ENCODE assay signal across 8 cellular contexts in the genomic region with DNA sequence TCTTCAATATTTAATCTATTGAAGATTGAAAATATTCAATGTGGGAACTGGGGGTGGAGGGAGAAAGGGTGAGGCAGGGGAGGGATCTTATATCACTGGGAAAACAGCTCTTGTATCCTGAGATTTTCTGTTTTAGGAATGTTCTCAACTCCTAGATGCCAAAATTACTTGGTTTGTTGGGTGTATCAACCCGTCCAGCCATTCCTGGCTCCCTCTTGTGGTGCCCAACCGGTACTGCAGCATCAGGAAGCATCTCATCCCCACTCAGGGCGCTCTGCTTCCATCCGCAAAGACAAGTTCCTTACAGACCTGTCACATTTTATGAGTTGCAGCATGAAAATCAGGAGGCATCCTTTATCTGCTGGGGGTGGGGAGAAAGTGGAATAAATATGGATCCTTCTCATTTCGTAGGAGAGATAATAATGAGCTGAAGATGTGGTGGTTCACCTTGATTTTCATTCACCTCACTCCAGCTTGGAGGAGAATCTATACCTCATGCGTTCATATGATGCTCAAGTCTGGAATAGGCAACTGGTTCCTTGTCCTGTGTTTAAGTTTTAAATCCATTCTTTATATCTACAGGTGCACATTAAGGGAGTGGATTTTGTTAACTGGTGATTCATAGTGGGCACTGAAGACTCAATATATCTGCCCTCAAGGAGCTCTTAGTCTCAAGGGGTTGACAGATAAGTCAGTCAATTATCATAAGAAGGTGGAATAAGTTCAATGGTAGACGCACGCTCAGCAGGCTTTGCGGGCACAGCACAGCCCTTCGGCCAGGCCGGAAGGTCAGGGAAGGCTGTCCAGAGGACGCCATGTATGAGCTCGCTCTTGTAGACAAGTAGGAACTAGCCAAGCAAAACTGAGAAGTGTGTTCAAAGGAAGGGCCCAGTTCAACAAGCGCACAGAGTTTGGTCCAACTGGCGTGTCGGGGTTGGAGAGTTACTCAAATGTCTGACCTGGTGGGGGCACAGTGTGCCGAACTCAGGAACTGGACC.
DNase-seq lines count a peak whose midpoint lies in the region; TF ChIP-seq lines count a peak whose summit lies in the region.

No MANE protein-coding gene starts in this region.

- H3K9me3 ChIP-seq in endodermal cell (ENCODE audit: control insufficient read depth, low read length): no peaks in the 10 kb centered on the region

- DNase-seq in DMS153 treated with DMSO at 0.1 percent for 48 hours (lab: John Stamatoyannopoulos, UW; ENCODE audit: unreplicated experiment) (peak; percentile 18), DMS153 (lab: John Stamatoyannopoulos, UW) (no peak), HEK293T (ENCODE audit: extremely low spot score) (peak; percentile 66), NCI-H2171 treated with DMSO at 0.1 percent for 48 hours (lab: John Stamatoyannopoulos, UW) (peak; percentile 53), endodermal cell (peak; percentile 79), midbrain (lab: John Stamatoyannopoulos, UW) (peak; percentile 72)
- peak; percentile 82 for DNase-seq in activated CD8-positive, alpha-beta memory T cell treated with anti-CD3 and anti-CD28 coated beads for 24 hours
- DNase-seq in stimulated activated CD8-positive, alpha-beta memory T cell treated with anti-CD3 and anti-CD28 coated beads, Interleukin-4, amount 100 ng/mL, for 48 hours: peak; percentile 73

- no peak overlapping the region for H3K4me3 ChIP-seq in endodermal cell (ENCODE audit: low read length)

- CTCF ChIA-PET in HEK293T (lab: Yijun Ruan, JAX): interaction anchor here (0.6 to 1.2 kb wide), 6 partner anchors 9 to 147 kb away, joined by 3 to 5 read pairs (median 3); no protein-coding TSS in a partner anchor

- no peak overlapping the region for H3K9ac ChIP-seq in endodermal cell (ENCODE audit: extremely low read depth, low read length, poor library complexity, severe bottlenecking)

- H3K27ac Mint-ChIP-seq in endodermal cell: no peak overlapping the region

- no peak overlapping the region for H3K27ac ChIP-seq in endodermal cell (ENCODE audit: low read depth, low read length)

- H3K4me1 ChIP-seq in endodermal cell (ENCODE audit: control insufficient read depth, insufficient read depth, low read length): no peaks in the 10 kb centered on the region

- no peaks in the 10 kb centered on the region for H3K36me3 ChIP-seq in endodermal cell (ENCODE audit: control insufficient read depth, insufficient read depth, low read length)

- H3K27me3 ChIP-seq in endodermal cell (ENCODE audit: control insufficient read depth, insufficient read depth, low read length, poor library complexity, severe bottlenecking): no peaks in the 10 kb centered on the region

- WGBS in endodermal cell (ENCODE audit: insufficient coverage in 1 of 2, insufficient read length in 1 of 2), 2 experiments: 80 to 83% methylated on average over 13 to 16 of the region's 17 CpGs

- H3K9me3 Mint-ChIP-seq in endodermal cell: no peaks in the 10 kb centered on the region

- POLR2A ChIA-PET in HEK293T (lab: Yijun Ruan, JAX): no interaction called here

- no peaks in the 10 kb centered on the region for H3K36me3 Mint-ChIP-seq in endodermal cell (ENCODE audit: low read depth)

- H3K4me3 Mint-ChIP-seq in endodermal cell: no peak overlapping the region

- TF ChIP-seq CTCF in endodermal cell (conservative IDR thresholded peaks at IDR 0.05): peak; percentile 90

- H3K4me1 Mint-ChIP-seq in endodermal cell: peaks cover 4% of the 10 kb centered on the region

- H3K27me3 Mint-ChIP-seq in endodermal cell (ENCODE audit: insufficient read depth): no peaks in the 10 kb centered on the region

TF ChIP-seq in HEK293T, 16 proteins besides CTCF, POLR2A, EP300 and RAD21:
- no peak for TF ChIP-seq FOXM1 (IDR thresholded peaks at IDR 0.05; ENCODE audit: borderline replicate concordance)
- TF ChIP-seq ELF4 (IDR thresholded peaks at IDR 0.05): no peak
- TF ChIP-seq SP1 (IDR thresholded peaks at IDR 0.05): no peak
- TF ChIP-seq BHLHE40 (IDR thresholded peaks at IDR 0.05; ENCODE audit: borderline replicate concordance): no peak
- no peak for TF ChIP-seq FOXA1 (IDR thresholded peaks at IDR 0.05)
- no peak for TF ChIP-seq LEF1 (IDR thresholded peaks at IDR 0.05; ENCODE audit: borderline replicate concordance)
- TF ChIP-seq CTBP1 (IDR thresholded peaks at IDR 0.05; ENCODE audit: borderline replicate concordance): no peak
- TF ChIP-seq ZNF384 (IDR thresholded peaks at IDR 0.05): no peak
- TF ChIP-seq FOXK2 (IDR thresholded peaks at IDR 0.05): no peak
- no peak for TF ChIP-seq ARNT (IDR thresholded peaks at IDR 0.05)
- TF ChIP-seq, protein P1, sequence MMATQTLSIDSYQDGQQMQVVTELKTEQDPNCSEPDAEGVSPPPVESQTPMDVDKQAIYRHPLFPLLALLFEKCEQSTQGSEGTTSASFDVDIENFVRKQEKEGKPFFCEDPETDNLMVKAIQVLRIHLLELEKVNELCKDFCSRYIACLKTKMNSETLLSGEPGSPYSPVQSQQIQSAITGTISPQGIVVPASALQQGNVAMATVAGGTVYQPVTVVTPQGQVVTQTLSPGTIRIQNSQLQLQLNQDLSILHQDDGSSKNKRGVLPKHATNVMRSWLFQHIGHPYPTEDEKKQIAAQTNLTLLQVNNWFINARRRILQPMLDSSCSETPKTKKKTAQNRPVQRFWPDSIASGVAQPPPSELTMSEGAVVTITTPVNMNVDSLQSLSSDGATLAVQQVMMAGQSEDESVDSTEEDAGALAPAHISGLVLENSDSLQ (IDR thresholded peaks at IDR 0.05): no peak
- TF ChIP-seq SUZ12 (IDR thresholded peaks at IDR 0.05): no peak
- no peak for TF ChIP-seq NFRKB (IDR thresholded peaks at IDR 0.05)
- no peak for TF ChIP-seq TARDBP (IDR thresholded peaks at IDR 0.05)
- no peak for TF ChIP-seq HDGF (IDR thresholded peaks at IDR 0.05; ENCODE audit: borderline replicate concordance)
